Comparison of ENCODE assay signal across 23 cellular contexts in genomic region chr16:2228161-2228824, GRCh38.
"Had no signal": no experiment of that assay in that cellular context is flagged by ENCODE, and none has a peak within 500 bp of the region (broad histone marks: within the 10 kb centered on the region; RNA-seq: fewer than 3 reads in every experiment).

No MANE protein-coding gene starts in this region.

- H3K27me3 ChIP-seq: esophagus squamous epithelium, pancreas, thyroid gland, upper lobe of right lung had no signal

- H3K9me3 ChIP-seq: esophagus squamous epithelium, pancreas, prostate gland, sigmoid colon, thyroid gland, upper lobe of right lung had no signal

- DNase-seq: activated CD4-positive, alpha-beta T cell treated with anti-CD3 and anti-CD28 coated beads for 4 hours; activated CD4-positive, alpha-beta T cell treated with anti-CD3 and anti-CD28 coated beads, Interleukin-2, amount 50 U/mL, for 4 hours; activated naive CD4-positive, alpha-beta T cell treated with Interleukin-2 at 50 U/mL for 16 hours; activated T-cell treated with anti-CD3 and anti-CD28 coated beads for 4 hours; activated T-cell treated with anti-CD3 and anti-CD28 coated beads, Interleukin-2, amount 50 U/mL, for 72 hours; anterior cingulate cortex; dermis blood vessel endothelial cell; effector CD4-positive, alpha-beta T cell; esophagus squamous epithelium; mammary epithelial cell; retina; sigmoid colon; small intestine; stimulated activated CD4-positive, alpha-beta T cell treated with anti-CD3 and anti-CD28 coated beads, Interleukin-4, amount 100 ng/mL, for 24 hours; stimulated activated naive CD8-positive, alpha-beta T cell treated with anti-CD3 and anti-CD28 coated beads, Interleukin-15, amount 100 ng/mL, for 72 hours; substantia nigra; thyroid gland; upper lobe of right lung had no signal

- ATAC-seq: activated T-cell treated with anti-CD3 and anti-CD28 coated beads, Interleukin-2, amount 50 U/mL, for 72 hours; pancreas; stimulated activated effector memory CD8-positive, alpha-beta T cell treated with anti-CD3 and anti-CD28 coated beads, Interleukin-12 subunit alpha, Interleukin-12 subunit beta, amount 100 ng/mL, for 72 hours; stimulated activated naive CD8-positive, alpha-beta T cell treated with anti-CD3 and anti-CD28 coated beads, Interleukin-15, amount 100 ng/mL, for 72 hours; upper lobe of right lung had no signal

- H3K4me3 ChIP-seq: esophagus squamous epithelium, pancreas, prostate gland, sigmoid colon, thyroid gland, upper lobe of right lung had no signal

- H3K27ac ChIP-seq: epithelial cell of prostate, esophagus squamous epithelium, pancreas, prostate gland, sigmoid colon, upper lobe of right lung, VCaP had no signal
